In genomic region chr15:24756101-24756500, GRCh38 we compare ENCODE assay signal across 5 cellular contexts.
"Had no signal": no experiment of that assay in that cellular context is flagged by ENCODE, and none has a peak within 500 bp of the region (broad histone marks: within the 10 kb centered on the region; RNA-seq: fewer than 3 reads in every experiment).

No MANE protein-coding gene starts in this region.

- H3K9ac ChIP-seq: GM23248 had no signal

- H3K27ac Mint-ChIP-seq: H9, IgD-negative memory B cell had no signal

- H3K4me1 Mint-ChIP-seq: IgD-negative memory B cell had no signal

- DNase-seq: GM23248, H9, HCEC 1CT, KBM-7 had no signal

- H3K4me3 ChIP-seq: GM23248 had no signal

- H3K27ac ChIP-seq: GM23248 had no signal

- H3K27me3 Mint-ChIP-seq: IgD-negative memory B cell had no signal

- H3K36me3 Mint-ChIP-seq: IgD-negative memory B cell had no signal
